Comparison of ENCODE assay signal across 11 cellular contexts in genomic region chr1:54604572-54605370, GRCh38. TPM values are rescaled to one million over a fixed set of nuclear protein-coding genes. Genes with fewer than 3 reads are reported as not detected.
A peak's percentile ranks its signal among the peaks of the same experiment; 100 is the strongest.
DNase-seq lines count a peak whose midpoint lies in the region; ATAC-seq lines count a peak whose summit lies in the region.
"Had no signal": no experiment of that assay in that cellular context is flagged by ENCODE, and none has a peak within 500 bp of the region (broad histone marks: within the 10 kb centered on the region; RNA-seq: fewer than 3 reads in every experiment).

No MANE protein-coding gene starts in this region.

- no peak overlapping the region for H2AFZ ChIP-seq in mesenchymal stem cell (ENCODE audit: low read depth, low read length)

- peaks cover 47% of the 10 kb centered on the region for H3K4me1 ChIP-seq in mesenchymal stem cell (ENCODE audit: control insufficient read depth, insufficient read depth, low read depth, low read length)

- H3K9me3 Mint-ChIP-seq in activated CD4-positive, alpha-beta memory T cell treated with anti-CD3 and anti-CD28 coated beads, Interleukin-2, amount 10 ng/mL, durations not matched to agents 7 days and 5 days = no peaks in the 10 kb centered on the region

- DNase-seq in DMS153 (lab: John Stamatoyannopoulos, UW) (peak; percentile 78), LHCN-M2 (ENCODE audit: low read depth) (peak; percentile 36), kidney tubule cell (ENCODE audit: low spot score) (peak; percentile 52), mesenchymal stem cell (no peak), SW480 (ENCODE audit: low spot score) (no peak), retina (no peak)
- DNase-seq in activated CD4-positive, alpha-beta memory T cell treated with anti-CD3 and anti-CD28 coated beads, Interleukin-2, amount 10 ng/mL, durations not matched to agents 7 days and 5 days = peak; percentile 46

- CTCF ChIA-PET in activated CD4-positive, alpha-beta memory T cell treated with anti-CD3 and anti-CD28 coated beads, Interleukin-2, amount 10 ng/mL, durations not matched to agents 7 days and 5 days (lab: Charles Lee) = interaction anchor here (0.7 kb wide), 1 partner anchor 69 kb away, joined by 3 read pairs; no protein-coding TSS in a partner anchor

- no peak overlapping the region for H2BK5ac ChIP-seq in mesenchymal stem cell (ENCODE audit: low read depth, low read length, poor library complexity, severe bottlenecking)

- no peak overlapping the region for H3K4me2 ChIP-seq in mesenchymal stem cell (ENCODE audit: low read length, poor library complexity, severe bottlenecking)

- no peak overlapping the region for H3K4ac ChIP-seq in mesenchymal stem cell (ENCODE audit: low read depth in 1 of 2, low read length in 2 of 2)

- H3K14ac ChIP-seq in mesenchymal stem cell (ENCODE audit: low read length in 2 of 2) = no peak overlapping the region

- no peak overlapping the region for H4K8ac ChIP-seq in mesenchymal stem cell (ENCODE audit: low read length)

- H3K27ac ChIP-seq in mesenchymal stem cell (ENCODE audit: low read length, poor library complexity, severe bottlenecking) = no peak overlapping the region
- H3K27ac ChIP-seq: heart left ventricle, ovary had no signal

- no peak overlapping the region for H2BK120ac ChIP-seq in mesenchymal stem cell (ENCODE audit: low read depth, low read length)

- peaks cover 13% of the 10 kb centered on the region for H3K4me1 Mint-ChIP-seq in activated CD4-positive, alpha-beta memory T cell treated with anti-CD3 and anti-CD28 coated beads, Interleukin-2, amount 10 ng/mL, durations not matched to agents 7 days and 5 days

- WGBS in mesenchymal stem cell = 96% methylated on average over 13 of the region's 13 CpGs

- no peaks in the 10 kb centered on the region for H3K27me3 ChIP-seq in mesenchymal stem cell (ENCODE audit: control insufficient read depth in 1 of 2, insufficient read depth in 1 of 2, low read length in 2 of 2)
- H3K27me3 ChIP-seq: heart left ventricle, ovary had no signal

- no peak overlapping the region for H2AK5ac ChIP-seq in mesenchymal stem cell (ENCODE audit: low read length, severe bottlenecking)

- H3K4me3 ChIP-seq in mesenchymal stem cell (ENCODE audit: insufficient read depth in 1 of 2, low read depth in 1 of 2, low read length in 2 of 2) = no peak overlapping the region
- H3K4me3 ChIP-seq: heart left ventricle, ovary had no signal

- ATAC-seq in HG03521 (IDR thresholded peaks at IDR 0.05; ENCODE audit: unreplicated experiment) = no peak
- ATAC-seq: Right ventricle myocardium inferior had no signal

- H3K4me3 Mint-ChIP-seq in activated CD4-positive, alpha-beta memory T cell treated with anti-CD3 and anti-CD28 coated beads, Interleukin-2, amount 10 ng/mL, durations not matched to agents 7 days and 5 days = no peak overlapping the region

- no peak overlapping the region for H3K27ac Mint-ChIP-seq in activated CD4-positive, alpha-beta memory T cell treated with anti-CD3 and anti-CD28 coated beads, Interleukin-2, amount 10 ng/mL, durations not matched to agents 7 days and 5 days

- no peak overlapping the region for H2BK12ac ChIP-seq in mesenchymal stem cell (ENCODE audit: low read length in 2 of 2)

- H4K91ac ChIP-seq in mesenchymal stem cell (ENCODE audit: low read length) = no peak overlapping the region

- POLR2A ChIA-PET in activated CD4-positive, alpha-beta memory T cell treated with anti-CD3 and anti-CD28 coated beads, Interleukin-2, amount 10 ng/mL, durations not matched to agents 7 days and 5 days (lab: Charles Lee) = no interaction called here

- H3K18ac ChIP-seq in mesenchymal stem cell (ENCODE audit: low read depth in 1 of 2, low read length in 2 of 2) = no peak overlapping the region

- H3K36me3 Mint-ChIP-seq in activated CD4-positive, alpha-beta memory T cell treated with anti-CD3 and anti-CD28 coated beads, Interleukin-2, amount 10 ng/mL, durations not matched to agents 7 days and 5 days (ENCODE audit: low read depth) = no peaks in the 10 kb centered on the region

- H3K36me3 ChIP-seq in mesenchymal stem cell (ENCODE audit: control insufficient read depth in 1 of 2, insufficient read depth in 2 of 2, low read depth in 1 of 2, low read length in 2 of 2) = no peaks in the 10 kb centered on the region
- H3K36me3 ChIP-seq: ovary had no signal

- no peaks in the 10 kb centered on the region for H3K27me3 Mint-ChIP-seq in activated CD4-positive, alpha-beta memory T cell treated with anti-CD3 and anti-CD28 coated beads, Interleukin-2, amount 10 ng/mL, durations not matched to agents 7 days and 5 days

- H3K9me3 ChIP-seq in mesenchymal stem cell (ENCODE audit: control insufficient read depth, low read length) = no peaks in the 10 kb centered on the region
- H3K9me3 ChIP-seq: heart left ventricle, ovary had no signal

- no peaks in the 10 kb centered on the region for H3K79me1 ChIP-seq in mesenchymal stem cell (replicated peaks; ENCODE audit: low read length, poor library complexity, severe bottlenecking)

- H3K23ac ChIP-seq in mesenchymal stem cell (ENCODE audit: low read length in 2 of 2) = no peak overlapping the region

- H3K9ac ChIP-seq in mesenchymal stem cell (ENCODE audit: low read length) = no peak overlapping the region

- H2BK15ac ChIP-seq in mesenchymal stem cell (ENCODE audit: low read depth, poor library complexity, severe bottlenecking) = no peak overlapping the region

RNA-seq across cellular contexts. Expression of gene FAM151A, which starts 18.6 kb away (rescaled TPM):
- total RNA-seq in LHCN-M2 (2014; rRNA removed) = not detected in 2 replicates
- not detected for polyA plus RNA-seq in LHCN-M2 (2012)
- not detected for total RNA-seq in activated CD4-positive, alpha-beta memory T cell treated with anti-CD3 and anti-CD28 coated beads, Interleukin-2, amount 10 ng/mL, durations not matched to agents 7 days and 5 days
- not detected for polyA plus RNA-seq in mesenchymal stem cell (2013, experiment 1 of 2)
- polyA plus RNA-seq in mesenchymal stem cell (2013, experiment 2 of 2) = not detected
- total RNA-seq: ovary had no signal

RNA-seq across cellular contexts. Expression of gene MROH7, which starts 36.8 kb away (rescaled TPM):
- not detected in 2 replicates for total RNA-seq in LHCN-M2 (2014; rRNA removed)
- 0.02 TPM for polyA plus RNA-seq in LHCN-M2 (2012)
- under 1 TPM; 0.05 to 0.23 TPM for total RNA-seq in activated CD4-positive, alpha-beta memory T cell treated with anti-CD3 and anti-CD28 coated beads, Interleukin-2, amount 10 ng/mL, durations not matched to agents 7 days and 5 days
- polyA plus RNA-seq in mesenchymal stem cell (2013, experiment 1 of 2) = 0.04 TPM
- polyA plus RNA-seq in mesenchymal stem cell (2013, experiment 2 of 2) = not detected

RNA-seq across cellular contexts. Expression of gene ACOT11, which starts 56.7 kb away (rescaled TPM):
- total RNA-seq in LHCN-M2 (2014; rRNA removed) = 9.9 and 11.6 TPM in 2 replicates
- polyA plus RNA-seq in LHCN-M2 (2012) = 11.1 TPM
- total RNA-seq in activated CD4-positive, alpha-beta memory T cell treated with anti-CD3 and anti-CD28 coated beads, Interleukin-2, amount 10 ng/mL, durations not matched to agents 7 days and 5 days = under 1 TPM; 0.53 to 0.55 TPM
- polyA plus RNA-seq in mesenchymal stem cell (2013, experiment 1 of 2) = 0.83 TPM
- 0.88 TPM for polyA plus RNA-seq in mesenchymal stem cell (2013, experiment 2 of 2)

Comparison
In these comparisons a context has a peak if more than half of its experiments do, and no peak if none do; other contexts are left out.
1. DNase-seq: peak in DMS153 (single experiment), LHCN-M2 (single experiment), activated CD4-positive, alpha-beta memory T cell treated with anti-CD3 and anti-CD28 coated beads, Interleukin-2, amount 10 ng/mL, durations not matched to agents 7 days and 5 days (single experiment) and kidney tubule cell (single experiment); none in mesenchymal stem cell (single experiment), SW480 (single experiment) and retina (single experiment).